In the genomic region with DNA sequence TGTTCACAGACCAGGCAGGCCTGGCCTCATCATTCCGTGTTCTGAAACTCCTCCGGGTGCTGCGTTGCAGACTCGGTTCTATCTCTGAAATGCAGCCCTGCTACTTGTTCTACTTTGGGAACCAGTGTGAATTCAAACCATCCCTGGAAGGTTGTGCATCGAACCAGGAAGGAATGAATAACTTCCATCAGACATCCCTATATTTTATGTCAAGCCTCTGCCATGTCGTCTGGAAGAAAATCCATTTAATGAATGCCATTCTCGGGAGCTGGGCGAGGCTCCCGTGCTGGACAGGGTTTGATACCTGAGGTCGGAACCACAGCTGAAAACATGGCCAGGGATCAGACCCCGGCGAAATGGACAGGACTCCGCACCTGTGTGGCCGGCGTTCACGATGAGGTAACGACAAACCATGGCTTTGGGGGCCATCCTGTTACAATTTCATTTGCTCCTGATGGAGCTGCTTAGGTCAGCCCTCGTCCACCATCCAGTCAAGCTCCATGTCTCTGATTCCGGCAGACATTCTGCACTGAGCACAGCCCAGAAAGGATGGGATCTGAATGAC, we compare ENCODE assay signal across 9 cellular contexts.
"Had no signal": no experiment of that assay in that cellular context is flagged by ENCODE, and none has a peak within 500 bp of the region (broad histone marks: within the 10 kb centered on the region; RNA-seq: fewer than 3 reads in every experiment).

No MANE protein-coding gene starts in this region.

- H3K9ac ChIP-seq: GM23248 had no signal

- H3K36me3 ChIP-seq: HAP-1 had no signal

- H2AFZ ChIP-seq: GM23248, GM23338 had no signal

- H3K27ac ChIP-seq: GM23248 had no signal

- H3K4me3 ChIP-seq: GM23248, GM23338, HAP-1 had no signal

- H3K4me1 ChIP-seq: HAP-1 had no signal

- H3K9me3 ChIP-seq: HAP-1 had no signal

- ATAC-seq: GM23338, HCT116 had no signal

- H3K4me2 ChIP-seq: GM23338 had no signal

- DNase-seq: GM23248, GOT3, H7, H9, HCEC 1CT, HFFc6 had no signal
